In the genomic region with DNA sequence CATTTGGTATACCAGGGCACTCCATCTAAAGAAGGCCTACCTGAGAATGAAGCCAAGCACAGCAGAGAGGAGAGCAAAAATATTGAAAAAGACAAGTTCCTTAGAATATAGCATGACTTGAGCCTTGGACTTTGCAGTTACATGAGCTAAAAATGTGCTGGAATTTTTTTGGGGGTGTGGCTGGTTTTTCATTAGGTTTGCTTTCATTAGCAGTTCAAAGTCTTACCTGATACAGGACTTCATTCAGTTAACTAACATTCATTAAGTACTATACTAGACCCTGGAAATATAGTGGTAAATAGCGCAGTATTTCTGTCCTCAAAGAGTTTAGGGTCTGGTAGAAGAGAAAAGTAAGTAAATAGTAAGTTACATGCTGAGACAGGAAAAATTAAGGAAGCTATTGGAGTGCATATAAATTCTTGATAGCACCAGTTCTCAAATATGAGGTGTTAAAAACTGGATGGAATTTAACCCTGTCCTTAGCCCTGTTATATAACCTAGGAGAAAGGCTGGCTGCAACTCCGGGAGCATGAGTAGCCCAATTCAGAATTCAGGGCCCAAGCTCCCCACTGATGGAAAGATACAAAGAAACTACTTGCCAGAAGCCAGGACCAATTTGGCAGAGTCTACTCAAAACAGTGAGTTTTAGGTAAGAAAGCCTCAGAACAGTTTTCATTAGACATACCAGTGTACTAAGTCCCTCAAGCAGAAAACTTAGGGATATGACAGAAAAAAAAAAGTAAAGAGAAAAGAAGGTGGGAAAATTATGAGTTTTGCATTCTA, we compare ENCODE assay signal across 16 cellular contexts. TPM values are rescaled to one million over a fixed set of nuclear protein-coding genes. Genes with fewer than 3 reads are reported as not detected.
DNase-seq lines count a peak whose midpoint lies in the region; ATAC-seq and TF ChIP-seq lines count a peak whose summit lies in the region.
"Had no signal": no experiment of that assay in that cellular context is flagged by ENCODE, and none has a peak within 500 bp of the region (broad histone marks: within the 10 kb centered on the region; RNA-seq: fewer than 3 reads in every experiment).

No MANE protein-coding gene starts in this region.

- H3K9ac ChIP-seq in duodenal mucosa (ENCODE audit: low read depth in 1 of 2, low read length in 2 of 2), result peak overlapping the region in 1 of 2 donors; percentile 21
- H3K9ac ChIP-seq: BLaER1 treated with 17β-estradiol and CSF1 and Interleukin-3, amounts not matched to agents 10 nM and 100 nM had no signal

- no peak for TF ChIP-seq CTCF in brain microvascular endothelial cell (IDR thresholded peaks at IDR 0.05; ENCODE audit: low read depth, low read length, missing control alignments)

- no peak for ATAC-seq in GM18519 (IDR thresholded peaks at IDR 0.05; ENCODE audit: low FRiP score, unreplicated experiment)
- ATAC-seq: lower lobe of right lung had no signal

- H3K27me3 ChIP-seq in SJSA1 (replicated peaks) (no peaks in the 10 kb centered on the region), duodenal mucosa (ENCODE audit: control insufficient read depth in 1 of 2, insufficient read depth in 2 of 2, low read length in 2 of 2) (no peaks in the 10 kb centered on the region), brain microvascular endothelial cell (replicated peaks) (no peaks in the 10 kb centered on the region)
- H3K27me3 ChIP-seq: BLaER1 treated with 17β-estradiol and CSF1 and Interleukin-3, amounts not matched to agents 10 nM and 100 nM; suprapubic skin had no signal

- no peak for DNase-seq in SJSA1 (ENCODE audit: low read depth in 1 of 2, low spot score in 2 of 2)
- peak; percentile 26 for DNase-seq in midbrain (lab: John Stamatoyannopoulos, UW)
- no peak for DNase-seq in stimulated activated CD8-positive, alpha-beta memory T cell treated with anti-CD3 and anti-CD28 coated beads, Interleukin-4, amount 100 ng/mL, for 48 hours
- DNase-seq in brain microvascular endothelial cell, result no peak
- DNase-seq: activated CD8-positive, alpha-beta memory T cell treated with anti-CD3 and anti-CD28 coated beads, Interleukin-2, amount 50 U/mL, for 4 hours; KBM-7; lower lobe of right lung; NCI-H1417; occipital lobe; stimulated activated CD4-positive, alpha-beta T cell treated with anti-CD3 and anti-CD28 coated beads, Interleukin-15, amount 100 ng/mL, for 24 hours had no signal

- in situ Hi-C loops in brain microvascular endothelial cell (cut with HindIII; ENCODE audit: low pct_ligation_motif_present, low sequenced_read_pairs), result no loop called here

- no peak overlapping the region for H3K4me3 ChIP-seq in SJSA1
- H3K4me3 ChIP-seq in duodenal mucosa (ENCODE audit: low read depth in 1 of 2, low read length in 2 of 2), result peak overlapping the region; percentile 33 to 38
- H3K4me3 ChIP-seq in brain microvascular endothelial cell (ENCODE audit: low read depth, low read length), result no peak overlapping the region
- H3K4me3 ChIP-seq: BLaER1 treated with 17β-estradiol and CSF1 and Interleukin-3, amounts not matched to agents 10 nM and 100 nM; HAP-1; lower lobe of right lung; suprapubic skin had no signal

- peaks cover 8% of the 10 kb centered on the region for H3K36me3 ChIP-seq in SJSA1
- no peaks in the 10 kb centered on the region for H3K36me3 ChIP-seq in duodenal mucosa (ENCODE audit: control insufficient read depth in 1 of 2, insufficient read depth in 2 of 2, low read length in 2 of 2)
- H3K36me3 ChIP-seq in brain microvascular endothelial cell (replicated peaks), result no peaks in the 10 kb centered on the region
- H3K36me3 ChIP-seq: HAP-1, lower lobe of right lung, suprapubic skin had no signal

- peak overlapping the region; percentile 50 for H3K27ac ChIP-seq in SJSA1
- peak overlapping the region; percentile 30 for H3K27ac ChIP-seq in duodenal mucosa (ENCODE audit: low read depth, low read length)
- H3K27ac ChIP-seq in temporal lobe (ENCODE audit: low read depth, low read length), result peak overlapping the region; percentile 13
- H3K27ac ChIP-seq in brain microvascular endothelial cell, result no peak overlapping the region
- H3K27ac ChIP-seq: BLaER1 treated with 17β-estradiol and CSF1 and Interleukin-3, amounts not matched to agents 10 nM and 100 nM; lower lobe of right lung had no signal

- no peaks in the 10 kb centered on the region for H3K9me3 ChIP-seq in SJSA1 (replicated peaks)
- no peaks in the 10 kb centered on the region for H3K9me3 ChIP-seq in duodenal mucosa (ENCODE audit: control insufficient read depth in 1 of 2, low read length in 2 of 2)
- H3K9me3 ChIP-seq: HAP-1, lower lobe of right lung, suprapubic skin had no signal

- peaks cover 23% of the 10 kb centered on the region for H3K4me1 ChIP-seq in SJSA1 (replicated peaks)
- H3K4me1 ChIP-seq in duodenal mucosa (ENCODE audit: control insufficient read depth in 1 of 2, insufficient read depth in 2 of 2, low read length in 2 of 2), result peaks cover 24 to 32% of the 10 kb centered on the region in 2 donors

RNA-seq across cellular contexts. Expression of gene DOCK7, which starts 3.1 kb away (rescaled TPM):
- total RNA-seq in SJSA1 (2014; rRNA removed; shearing (Covaris generic)), result 47.3 and 124 TPM in 2 replicates
- 189 TPM for total RNA-seq in temporal lobe

Comparison
In these comparisons a context has a peak if more than half of its experiments do, and no peak if none do; other contexts are left out.
1. H3K4me3 ChIP-seq: peak in duodenal mucosa (2 of 2); none in SJSA1 (single experiment) and brain microvascular endothelial cell (single experiment).